ENCODE assay signal across 9 cellular contexts in genomic region chr10:50396491-50397311, GRCh38.
A peak's percentile ranks its signal among the peaks of the same experiment; 100 is the strongest.
DNase-seq lines count a peak whose midpoint lies in the region; ATAC-seq and TF ChIP-seq lines count a peak whose summit lies in the region.
"Had no signal": no experiment of that assay in that cellular context is flagged by ENCODE, and none has a peak within 500 bp of the region (broad histone marks: within the 10 kb centered on the region; RNA-seq: fewer than 3 reads in every experiment).

No MANE protein-coding gene starts in this region.

- POLR2A ChIA-PET in RWPE1 (lab: Yijun Ruan, JAX; ENCODE audit: low non-redundant PET) = no interaction called here

- no peak overlapping the region for H3K27ac ChIP-seq in RWPE1
- H3K27ac ChIP-seq: parathyroid adenoma had no signal

- TF ChIP-seq CTCF in lower leg skin (IDR thresholded peaks at IDR 0.05) = no peak
- no peak for TF ChIP-seq CTCF in RWPE1 (conservative IDR thresholded peaks at IDR 0.05; ENCODE audit: low read depth)

- no peak for TF ChIP-seq POLR2A in lower leg skin (IDR thresholded peaks at IDR 0.05)

- peak; percentile 62 for ATAC-seq in HG03045 (IDR thresholded peaks at IDR 0.05; ENCODE audit: unreplicated experiment)

- intact Hi-C loops in lower leg skin (cut with DNase I; ENCODE audit: low total_unique reads) = no loop called here

- DNase-seq in stimulated activated CD4-positive, alpha-beta T cell treated with anti-CD3 and anti-CD28 coated beads, Interleukin-15, amount 100 ng/mL, for 24 hours = peak; percentile 44
- DNase-seq in stimulated activated CD4-positive, alpha-beta T cell treated with anti-CD3 and anti-CD28 coated beads, Interleukin-12 subunit alpha, Interleukin-12 subunit beta, amount 100 ng/mL, for 4 hours = no peak
- peak; percentile 85 for DNase-seq in amniotic epithelial cell (ENCODE audit: low read depth)
- DNase-seq in NCI-H2227 treated with DMSO at 0.1 percent for 48 hours (lab: John Stamatoyannopoulos, UW) = no peak
- DNase-seq in lower leg skin (ENCODE audit: low spot score in 2 of 2) = no peak
- DNase-seq in RWPE1 (ENCODE audit: low spot score) = no peak
- DNase-seq in NK-92 treated with Interleukin-12 subunit alpha and Interleukin-12 subunit beta, amount 100 ng/mL, for 24 hours (lab: John Stamatoyannopoulos, UW) = no peak

- WGBS in lower leg skin, 2 donors = 73 to 80% methylated on average over 7 of the region's 7 CpGs

- CTCF ChIA-PET in RWPE1 (lab: Yijun Ruan, JAX) = no interaction called here

- no peak overlapping the region for H3K4me3 ChIP-seq in lower leg skin (ENCODE audit: low read depth, poor library complexity, severe bottlenecking)

Comparison
In these comparisons a context has a peak if more than half of its experiments do, and no peak if none do; other contexts are left out.
1. DNase-seq: peak in stimulated activated CD4-positive, alpha-beta T cell treated with anti-CD3 and anti-CD28 coated beads, Interleukin-15, amount 100 ng/mL, for 24 hours (single experiment) and amniotic epithelial cell (single experiment); none in stimulated activated CD4-positive, alpha-beta T cell treated with anti-CD3 and anti-CD28 coated beads, Interleukin-12 subunit alpha, Interleukin-12 subunit beta, amount 100 ng/mL, for 4 hours (single experiment), NCI-H2227 treated with DMSO at 0.1 percent for 48 hours (single experiment), lower leg skin (0 of 2), RWPE1 (single experiment) and NK-92 treated with Interleukin-12 subunit alpha and Interleukin-12 subunit beta, amount 100 ng/mL, for 24 hours (single experiment).